In the genomic region with DNA sequence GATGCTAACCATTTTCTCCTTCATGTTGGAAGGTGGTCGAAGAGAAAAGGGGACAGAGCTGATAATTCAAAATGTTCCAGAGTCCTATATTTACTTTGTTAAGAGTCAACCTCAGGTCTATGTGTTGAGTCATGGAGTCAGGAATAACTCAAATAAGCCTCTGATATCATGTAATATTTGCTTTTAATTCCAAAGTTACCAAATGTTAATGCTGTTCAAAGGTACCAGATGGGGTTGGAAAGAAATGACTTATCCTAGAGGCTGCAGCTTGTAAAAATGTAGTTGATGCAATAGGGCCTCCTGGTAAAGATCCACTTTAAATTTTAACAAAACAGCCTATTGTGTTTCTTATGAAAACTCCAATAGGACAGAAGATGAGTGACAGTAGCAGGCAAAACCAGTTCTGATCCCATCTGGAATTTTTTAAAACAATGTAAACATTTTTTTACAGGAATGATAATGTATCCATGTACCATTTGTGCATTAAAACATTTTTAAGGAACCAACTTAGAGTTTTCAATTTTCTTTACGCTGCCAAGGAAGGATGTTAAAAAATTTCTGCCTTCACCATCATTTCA, we compare ENCODE assay signal across 1 cellular context.
TF ChIP-seq lines count a peak whose summit lies in the region.

No MANE protein-coding gene starts in this region.

TF ChIP-seq in IMR-90, 13 proteins besides CTCF, POLR2A, EP300 and RAD21:
- TF ChIP-seq MAZ (IDR thresholded peaks at IDR 0.05; ENCODE audit: borderline replicate concordance, low read depth, low read length) (no peak), SMC3 (IDR thresholded peaks at IDR 0.05; ENCODE audit: low read depth, low read length) (no peak), RFX5 (IDR thresholded peaks at IDR 0.05; ENCODE audit: low read depth, low read length) (no peak), RCOR1 (IDR thresholded peaks at IDR 0.05; ENCODE audit: insufficient replicate concordance, low read length) (no peak), NFE2L2 (IDR thresholded peaks at IDR 0.05; ENCODE audit: low read depth, low read length) (no peak), CEBPB (IDR thresholded peaks at IDR 0.05; ENCODE audit: low read depth, low read length) (no peak), FOS (IDR thresholded peaks at IDR 0.05; ENCODE audit: low read depth, low read length) (no peak)
- TF ChIP-seq, protein P1, sequence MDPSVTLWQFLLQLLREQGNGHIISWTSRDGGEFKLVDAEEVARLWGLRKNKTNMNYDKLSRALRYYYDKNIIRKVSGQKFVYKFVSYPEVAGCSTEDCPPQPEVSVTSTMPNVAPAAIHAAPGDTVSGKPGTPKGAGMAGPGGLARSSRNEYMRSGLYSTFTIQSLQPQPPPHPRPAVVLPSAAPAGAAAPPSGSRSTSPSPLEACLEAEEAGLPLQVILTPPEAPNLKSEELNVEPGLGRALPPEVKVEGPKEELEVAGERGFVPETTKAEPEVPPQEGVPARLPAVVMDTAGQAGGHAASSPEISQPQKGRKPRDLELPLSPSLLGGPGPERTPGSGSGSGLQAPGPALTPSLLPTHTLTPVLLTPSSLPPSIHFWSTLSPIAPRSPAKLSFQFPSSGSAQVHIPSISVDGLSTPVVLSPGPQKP (IDR thresholded peaks at IDR 0.05; ENCODE audit: borderline replicate concordance, low read depth, low read length), result no peak
